In genomic region chr2:133644850-133645249, GRCh38 we compare ENCODE assay signal across 20 cellular contexts.
"Had no signal": no experiment of that assay in that cellular context is flagged by ENCODE, and none has a peak within 500 bp of the region (broad histone marks: within the 10 kb centered on the region; RNA-seq: fewer than 3 reads in every experiment).

No MANE protein-coding gene starts in this region.

- H3K4me1 ChIP-seq: SJSA1 had no signal

- H3K9me3 ChIP-seq: SJSA1 had no signal

- H3K36me3 ChIP-seq: SJSA1 had no signal

- DNase-seq: KBM-7, MV-4-11, NCI-H1048, NCI-H1105, NCI-H1436 treated with DMSO at 0.1 percent for 48 hours, NCI-H1694, NCI-H187 treated with DMSO at 0.1 percent for 48 hours, NCI-H2029 treated with DMSO at 0.1 percent for 48 hours, NCI-H2107, NCI-H2171 treated with DMSO at 0.1 percent for 48 hours, NCI-H345, NCI-H446 treated with DMSO at 0.1 percent for 48 hours, NCI-H510A treated with DMSO at 0.1 percent for 48 hours, NCI-H526, NCI-H748 treated with DMSO at 0.1 percent for 48 hours, Right ventricle myocardium superior, RPMI8226, SIG-M5 had no signal

- H3K27ac ChIP-seq: SJSA1, SK-N-MC had no signal

- H3K27me3 ChIP-seq: SJSA1 had no signal

- H3K4me3 ChIP-seq: SJSA1, SK-N-MC had no signal
